8 cellular contexts compared by ENCODE assay signal in the genomic region with DNA sequence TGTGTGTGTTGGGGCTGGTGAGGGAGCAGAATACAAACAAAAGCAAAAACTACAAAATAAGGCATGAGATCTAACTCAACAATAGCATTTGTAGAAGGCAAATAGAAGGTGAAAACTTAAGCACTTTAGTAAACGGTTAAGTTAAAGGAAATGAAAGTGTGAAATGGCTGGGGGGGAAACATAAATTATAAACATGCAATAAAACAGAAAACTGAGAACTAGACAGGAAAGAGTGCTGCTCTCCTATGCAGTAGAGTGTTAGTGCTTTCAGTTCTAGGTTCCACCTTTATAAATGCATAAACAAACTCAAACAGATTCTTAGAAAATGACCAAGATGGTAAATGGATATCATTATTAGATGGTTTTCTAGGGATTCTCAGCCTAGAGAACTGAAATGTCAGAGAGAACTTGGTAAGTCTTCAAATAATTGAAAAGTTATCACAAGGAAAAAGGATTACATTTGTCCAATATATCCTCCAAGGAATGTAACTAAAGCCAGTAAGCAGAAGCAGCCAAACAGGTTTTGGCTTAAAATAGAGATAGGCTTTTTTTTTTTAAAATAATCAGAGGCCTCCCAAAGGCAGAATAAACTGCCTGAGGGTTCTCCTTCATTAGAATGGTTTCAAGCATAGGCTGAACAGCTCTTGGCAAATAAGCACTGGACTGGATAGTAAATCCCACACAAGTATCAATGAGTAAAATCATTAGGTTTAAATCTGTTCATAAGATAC. TPM values are rescaled to one million over a fixed set of nuclear protein-coding genes. Genes with fewer than 3 reads are reported as not detected.
DNase-seq lines count a peak whose midpoint lies in the region; ATAC-seq, FAIRE-seq and TF ChIP-seq lines count a peak whose summit lies in the region.

No MANE protein-coding gene starts in this region.

- peaks cover 86% of the 10 kb centered on the region for H3K79me2 ChIP-seq in GM12878 (ENCODE audit: control insufficient read depth, insufficient read depth, low read length)

- RAD21 ChIA-PET in GM12878 (lab: Charles Lee; ENCODE audit: unreplicated experiment) = interaction anchor here (0.9 to 2.1 kb wide), 2 partner anchors 16 to 21 kb away, joined by 3 to 10 read pairs; no protein-coding TSS in a partner anchor

- H3K4me1 ChIP-seq in GM12878 (ENCODE audit: control insufficient read depth, insufficient read depth, low read length) (peaks cover 42% of the 10 kb centered on the region), thyroid gland (peaks cover 18 to 23% of the 10 kb centered on the region in 2 donors)

- SMC1A ChIA-PET in GM12878 (lab: Charles Lee; ENCODE audit: uncharacterized antibody, unreplicated experiment) = interaction anchor here (0.5 to 3.4 kb wide), 9 partner anchors 9 to 1947 kb away, joined by 3 to 22 read pairs (median 5); no protein-coding TSS in a partner anchor

- H3K4me3 ChIP-seq in GM06990 (replicated peaks; ENCODE audit: low read depth, low read length) (0 out of 2 replicates have a peak overlapping the region, but pooled peaks have one; percentile 16), GM12878 (peak overlapping the region; percentile 32; the same call in 1 of the 2 replicates), thyroid gland (replicated peaks in 1 of 3) (no peak overlapping the region)

- H3K27me3 ChIP-seq in GM06990 (replicated peaks; ENCODE audit: control insufficient read depth, insufficient read depth, low read length) (no peaks in the 10 kb centered on the region), GM12878 (replicated peaks in 1 of 2; ENCODE audit: control insufficient read depth in 2 of 2, insufficient read depth in 2 of 2, low read length in 1 of 2) (no peaks in the 10 kb centered on the region), thyroid gland (no peaks in the 10 kb centered on the region)

- POLR2A ChIA-PET in GM12878 (lab: Charles Lee) = no interaction called here

- no peak for TF ChIP-seq POLR2A in GM12878 (IDR thresholded peaks at IDR 0.05; ENCODE audit: low read depth, low read length)
- no peak for TF ChIP-seq POLR2A in thyroid gland (IDR thresholded peaks at IDR 0.05)

- BruUV-seq in GM12878 (replicated peaks; lab: Mats Ljungman, UMichigan) = no TSS peak

- in situ Hi-C loops in GM12878 (cut with MboI) = loop anchor here (25.0 kb wide), 1 partner anchor 1670 kb away; no protein-coding TSS in a partner anchor

- FAIRE-seq in GM12878 (lab: Jason Lieb, UNC) (no peak), D721Med (lab: Jason Lieb, UNC) (no peak)

- TF ChIP-seq EP300 in GM12878 (IDR thresholded peaks at IDR 0.05; ENCODE audit: borderline replicate concordance in 1 of 2, control insufficient read depth in 1 of 2, low read depth in 2 of 2, low read length in 2 of 2) = no peak

- H3K36me3 ChIP-seq in GM06990 (ENCODE audit: control insufficient read depth, insufficient read depth, low read length) (peaks cover 1% of the 10 kb centered on the region; the same call in 1 of the 2 replicates), GM12878 (ENCODE audit: control insufficient read depth in 2 of 2, insufficient read depth in 2 of 2, low read length in 1 of 2) (peaks cover 2 to 4% of the 10 kb centered on the region in 2 experiments; a peak in 3 of 4 replicates), thyroid gland (peaks cover under 1 to 6% of the 10 kb centered on the region in 2 donors)

- TF ChIP-seq CTCF in GM06990 (IDR thresholded peaks at IDR 0.05; ENCODE audit: insufficient read depth, low read length, poor library complexity, severe bottlenecking) (no peak), GM12878 (IDR thresholded peaks at IDR 0.05 in 2 of 3, conservative IDR thresholded peaks at IDR 0.05 in 1 of 3; ENCODE audit: control insufficient read depth in 2 of 3, extremely low read depth in 1 of 3, insufficient read depth in 1 of 3, low read depth in 3 of 3, low read length in 3 of 3) (no peak), D721Med (IDR thresholded peaks at IDR 0.05; ENCODE audit: insufficient read depth, missing control alignments) (no peak), thyroid gland (IDR thresholded peaks at IDR 0.05) (no peak)

- H3K4me2 ChIP-seq in GM12878 (ENCODE audit: control insufficient read depth, insufficient read depth) = peak overlapping the region; percentile 87

- DNase-seq in GM06990 (ENCODE audit: extremely low read depth, insufficient read length) (no peak), GM12878 (ENCODE audit: low read depth, low spot score) (no peak), D721Med (ENCODE audit: insufficient read length, low spot score) (no peak), NCI-H1417 treated with DMSO at 0.1 percent for 48 hours (lab: John Stamatoyannopoulos, UW) (no peak), NCI-H1930 (lab: John Stamatoyannopoulos, UW) (no peak), thyroid gland (no peak)

- H3K9ac ChIP-seq in GM12878 (ENCODE audit: control insufficient read depth, insufficient read depth, low read length) = no peak overlapping the region

- 5% methylated on average over 1 of the region's 1 CpG for WGBS in GM12878 (ENCODE audit: insufficient coverage, insufficient replicate concordance, low lambda C conversion rate, missing lambda C conversion rate)
- 32 to 46% methylated on average over 1 of the region's 1 CpG for WGBS in thyroid gland, 2 donors

- H4K20me1 ChIP-seq in GM12878 (ENCODE audit: control insufficient read depth, insufficient read depth) = no peaks in the 10 kb centered on the region

- intact Hi-C loops in GM12878 (cut with micrococcal nuclease; ENCODE audit: unreplicated experiment) = no loop called here
- intact Hi-C loops in thyroid gland (cut with DNase I) = no loop called here

- ATAC-seq in GM21381 (IDR thresholded peaks at IDR 0.05; ENCODE audit: unreplicated experiment) = peak; percentile 49
- peak; percentile 42 for ATAC-seq in HG03460 (IDR thresholded peaks at IDR 0.05; ENCODE audit: unreplicated experiment)
- peak; percentile 64 for ATAC-seq in GM12878

- CTCF ChIA-PET in GM12878 (lab: Yijun Ruan, JAX) = interaction anchor here (2.1 to 4.1 kb wide), 2 partner anchors 10 to 404 kb away, joined by 7 to 48 read pairs; no protein-coding TSS in a partner anchor

- H3K9me3 ChIP-seq in GM12878 (replicated peaks; ENCODE audit: control insufficient read depth, insufficient read depth, low read length) (peaks cover 2% of the 10 kb centered on the region; the same call in 2 of the 3 replicates), thyroid gland (no peaks in the 10 kb centered on the region)

- no peak overlapping the region for H2AFZ ChIP-seq in GM12878 (ENCODE audit: control insufficient read depth, low read depth, low read length)

- H3K27ac ChIP-seq in GM12878 (ENCODE audit: control insufficient read depth, insufficient read depth) = peak overlapping the region; percentile 71
- no peak overlapping the region for H3K27ac ChIP-seq in thyroid gland

- no peak for TF ChIP-seq RAD21 in GM12878 (IDR thresholded peaks at IDR 0.05; ENCODE audit: insufficient read depth, low read depth, low read length)

TF ChIP-seq in GM12878, 131 proteins besides CTCF, POLR2A, EP300 and RAD21 (continues in another document):
- TF ChIP-seq, protein P1, sequence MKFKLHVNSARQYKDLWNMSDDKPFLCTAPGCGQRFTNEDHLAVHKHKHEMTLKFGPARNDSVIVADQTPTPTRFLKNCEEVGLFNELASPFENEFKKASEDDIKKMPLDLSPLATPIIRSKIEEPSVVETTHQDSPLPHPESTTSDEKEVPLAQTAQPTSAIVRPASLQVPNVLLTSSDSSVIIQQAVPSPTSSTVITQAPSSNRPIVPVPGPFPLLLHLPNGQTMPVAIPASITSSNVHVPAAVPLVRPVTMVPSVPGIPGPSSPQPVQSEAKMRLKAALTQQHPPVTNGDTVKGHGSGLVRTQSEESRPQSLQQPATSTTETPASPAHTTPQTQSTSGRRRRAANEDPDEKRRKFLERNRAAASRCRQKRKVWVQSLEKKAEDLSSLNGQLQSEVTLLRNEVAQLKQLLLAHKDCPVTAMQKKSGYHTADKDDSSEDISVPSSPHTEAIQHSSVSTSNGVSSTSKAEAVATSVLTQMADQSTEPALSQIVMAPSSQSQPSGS (IDR thresholded peaks at IDR 0.05; ENCODE audit: low read length) = peak; percentile 14; the same call in 1 of the 2 replicates
- TF ChIP-seq BMI1 (IDR thresholded peaks at IDR 0.05; ENCODE audit: borderline replicate concordance) (no peak), ETV6 (conservative IDR thresholded peaks at IDR 0.05 in 1 of 2, IDR thresholded peaks at IDR 0.05 in 1 of 2; ENCODE audit: borderline replicate concordance in 1 of 2, low read depth in 1 of 2) (peak in 1 of 2 experiments; percentile 61; a peak in 1 of 4 replicates), RAD51 (IDR thresholded peaks at IDR 0.05) (no peak), SPI1 (IDR thresholded peaks at IDR 0.05; ENCODE audit: borderline replicate concordance, insufficient read depth, low read depth, low read length) (peak; percentile 16; the same call in 1 of the 2 replicates)
- TF ChIP-seq, protein P2, sequence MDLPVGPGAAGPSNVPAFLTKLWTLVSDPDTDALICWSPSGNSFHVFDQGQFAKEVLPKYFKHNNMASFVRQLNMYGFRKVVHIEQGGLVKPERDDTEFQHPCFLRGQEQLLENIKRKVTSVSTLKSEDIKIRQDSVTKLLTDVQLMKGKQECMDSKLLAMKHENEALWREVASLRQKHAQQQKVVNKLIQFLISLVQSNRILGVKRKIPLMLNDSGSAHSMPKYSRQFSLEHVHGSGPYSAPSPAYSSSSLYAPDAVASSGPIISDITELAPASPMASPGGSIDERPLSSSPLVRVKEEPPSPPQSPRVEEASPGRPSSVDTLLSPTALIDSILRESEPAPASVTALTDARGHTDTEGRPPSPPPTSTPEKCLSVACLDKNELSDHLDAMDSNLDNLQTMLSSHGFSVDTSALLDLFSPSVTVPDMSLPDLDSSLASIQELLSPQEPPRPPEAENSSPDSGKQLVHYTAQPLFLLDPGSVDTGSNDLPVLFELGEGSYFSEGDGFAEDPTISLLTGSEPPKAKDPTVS (IDR thresholded peaks at IDR 0.05; ENCODE audit: low read depth, low read length) = no peak

RNA-seq across cellular contexts. Expression of a gene that starts 23.3 kb away (rescaled TPM):
- total RNA-seq in GM12878 (2013; cell fraction: nucleolus; rRNA removed) = 285 and 300 TPM in 2 replicates
- total RNA-seq in GM12878 (2014; rRNA removed) (38.5 and 45.3 TPM in 2 replicates), GM12878 (2014; rRNA removed; fragmentation: Illumina TruSeq; extraction: Trizol) (69.9 and 72.3 TPM in 2 replicates), GM12878 (2021) (48.7 and 51.7 TPM in 2 replicates), thyroid gland (10 to 100 TPM; 54.7 to 67.5 (median 56.8) TPM)
- 19.2 TPM for polyA plus RNA-seq in GM12878 (2011; ENCODE audit: low read depth)
- polyA plus RNA-seq in GM12878 (2011; rRNA removed) (54.2 and 77.4 TPM in 2 replicates), GM12878 (2014; fragmentation: Illumina TruSeq; extraction: Trizol) (71.3 and 89.8 TPM in 2 replicates), GM12878 (2014; fragmentation: Nextera tagmentation; extraction: Ambion mirVana) (10 to 100 TPM; 17.6 to 19.2 TPM), GM12878 (2014; rRNA removed) (35.6 and 39.2 TPM in 2 replicates), GM12878 (2016; fragmentation: Nextera tagmentation; extraction: Ambion mirVana) (10 to 100 TPM; 24.7 to 24.8 TPM)
- polyA plus RNA-seq in GM12878 (2011; cell fraction: cytosol; rRNA removed) = 19.0 and 20.8 TPM in 2 replicates
- polyA plus RNA-seq in GM12878 (2011; cell fraction: nucleus; rRNA removed) = 103 and 106 TPM in 2 replicates
- polyA plus RNA-seq in GM12878 (2012) = 31.6 and 35.0 TPM in 2 replicates
- polyA minus RNA-seq in GM12878 (2011; rRNA and poly(A)+ RNA removed) = 39.0 and 45.2 TPM in 2 replicates
- 18.9 and 19.4 TPM in 2 replicates for polyA minus RNA-seq in GM12878 (2011; cell fraction: cytosol; rRNA and poly(A)+ RNA removed)
- 74.5 and 103 TPM in 2 replicates for polyA minus RNA-seq in GM12878 (2011; cell fraction: nucleus; rRNA and poly(A)+ RNA removed)

Comparison
In these comparisons a context has a peak if more than half of its experiments do, and no peak if none do; other contexts are left out.
1. H3K4me3 ChIP-seq: peak in GM06990 (single experiment) and GM12878 (single experiment); none in thyroid gland (0 of 3).
2. Peak in every context shown above with its lines, with median percentiles within 50 percentile points of each other: ATAC-seq.